Comparison of ENCODE assay signal across 33 cellular contexts in genomic region chr1:171625225-171625624, GRCh38. TPM values are rescaled to one million over a fixed set of nuclear protein-coding genes. Genes with fewer than 3 reads are reported as not detected.
"Had no signal": no experiment of that assay in that cellular context is flagged by ENCODE, and none has a peak within 500 bp of the region (broad histone marks: within the 10 kb centered on the region; RNA-seq: fewer than 3 reads in every experiment).

No MANE protein-coding gene starts in this region.

- H3K27ac ChIP-seq: neutrophil, pancreas, psoas muscle, right lobe of liver, sigmoid colon, thoracic aorta, thyroid gland, tibial nerve, upper lobe of left lung, vagina had no signal

- H3K36me3 ChIP-seq: neutrophil, pancreas, right lobe of liver, sigmoid colon, thoracic aorta, thyroid gland, tibial nerve, upper lobe of left lung, vagina had no signal

- H3K27ac Mint-ChIP-seq: naive thymus-derived CD4-positive, alpha-beta T cell; natural killer cell; nephron; stimulated activated memory B cell treated with anti-CD40 and anti-IgM and Interleukin-4, amounts not matched to agents 10 μg/mL and 1 μg/mL and 100 μg/mL, for 72 hours; stimulated activated naive CD8-positive, alpha-beta T cell treated with anti-CD3 and anti-CD28 coated beads, Interleukin-15, amount 100 ng/mL, for 72 hours had no signal

- H3K4me1 ChIP-seq: pancreas, psoas muscle, right lobe of liver, sigmoid colon, tibial nerve, vagina had no signal

- H3K4me3 ChIP-seq: pancreas, psoas muscle, right lobe of liver, sigmoid colon, thoracic aorta, thyroid gland, tibial nerve, upper lobe of left lung, vagina had no signal

- H3K4me3 Mint-ChIP-seq: naive thymus-derived CD4-positive, alpha-beta T cell; natural killer cell; nephron; neural crest cell; stimulated activated memory B cell treated with anti-CD40 and anti-IgM and Interleukin-4, amounts not matched to agents 10 μg/mL and 1 μg/mL and 100 μg/mL, for 72 hours; stimulated activated naive CD8-positive, alpha-beta T cell treated with anti-CD3 and anti-CD28 coated beads, Interleukin-15, amount 100 ng/mL, for 72 hours had no signal

- H3K36me3 Mint-ChIP-seq: naive thymus-derived CD4-positive, alpha-beta T cell; natural killer cell; stimulated activated memory B cell treated with anti-CD40 and anti-IgM and Interleukin-4, amounts not matched to agents 10 μg/mL and 1 μg/mL and 100 μg/mL, for 72 hours had no signal

- H3K27me3 ChIP-seq: neutrophil, pancreas, right lobe of liver, sigmoid colon, thyroid gland, tibial nerve, upper lobe of left lung, vagina had no signal

- H3K9me3 Mint-ChIP-seq: natural killer cell; stimulated activated memory B cell treated with anti-CD40 and anti-IgM and Interleukin-4, amounts not matched to agents 10 μg/mL and 1 μg/mL and 100 μg/mL, for 72 hours; stimulated activated naive CD8-positive, alpha-beta T cell treated with anti-CD3 and anti-CD28 coated beads, Interleukin-15, amount 100 ng/mL, for 72 hours had no signal

- FAIRE-seq: pancreas, small intestine, urothelium cell line had no signal

- H3K9me3 ChIP-seq: neutrophil, pancreas, psoas muscle, right lobe of liver, sigmoid colon, thoracic aorta, thyroid gland, tibial nerve, upper lobe of left lung, vagina had no signal

- H3K4me1 Mint-ChIP-seq: naive thymus-derived CD4-positive, alpha-beta T cell; natural killer cell; nephron; neural crest cell; stimulated activated memory B cell treated with anti-CD40 and anti-IgM and Interleukin-4, amounts not matched to agents 10 μg/mL and 1 μg/mL and 100 μg/mL, for 72 hours; stimulated activated naive CD8-positive, alpha-beta T cell treated with anti-CD3 and anti-CD28 coated beads, Interleukin-15, amount 100 ng/mL, for 72 hours had no signal

- ATAC-seq: naive thymus-derived CD4-positive, alpha-beta T cell; natural killer cell; pancreas; psoas muscle; right cardiac atrium; right lobe of liver; stimulated activated memory B cell treated with anti-CD40 and anti-IgM and Interleukin-4, amounts not matched to agents 10 μg/mL and 1 μg/mL and 100 μg/mL, for 72 hours; stimulated activated naive CD8-positive, alpha-beta T cell treated with anti-CD3 and anti-CD28 coated beads, Interleukin-15, amount 100 ng/mL, for 72 hours; stimulated activated naive CD8-positive, alpha-beta T cell treated with anti-CD3 and anti-CD28 coated beads, Interleukin-15, Interleukin-2, amounts not matched to agents 100 U/mL and 50 U/mL, for 24 hours had no signal

- DNase-seq: naive thymus-derived CD4-positive, alpha-beta T cell; natural killer cell; nucleus accumbens; pancreas; psoas muscle; right cardiac atrium; right lobe of liver; sigmoid colon; small intestine; stimulated activated CD4-positive, alpha-beta T cell treated with anti-CD3 and anti-CD28 coated beads, Interleukin-15, amount 100 ng/mL, for 24 hours; stimulated activated CD4-positive, alpha-beta T cell treated with anti-CD3 and anti-CD28 coated beads, Interleukin-2, amount 100 ng/mL, for 24 hours; stimulated activated CD4-positive, alpha-beta T cell treated with anti-CD3 and anti-CD28 coated beads, Interleukin-2, amount 100 ng/mL, for 48 hours; stimulated activated CD4-positive, alpha-beta T cell treated with anti-CD3 and anti-CD28 coated beads, Interleukin-4, amount 100 ng/mL, for 4 hours; stimulated activated CD8-positive, alpha-beta memory T cell treated with anti-CD3 and anti-CD28 coated beads, Interleukin-4, amount 100 ng/mL, for 48 hours; stimulated activated naive CD4-positive, alpha-beta T cell; stimulated activated naive CD8-positive, alpha-beta T cell treated with anti-CD3 and anti-CD28 coated beads, Interleukin-15, amount 100 ng/mL, for 72 hours; stimulated activated naive CD8-positive, alpha-beta T cell treated with anti-CD3 and anti-CD28 coated beads, Interleukin-15, Interleukin-2, amounts not matched to agents 100 U/mL and 50 U/mL, for 24 hours; thyroid gland; trophoblast cell; upper lobe of left lung had no signal

RNA-seq across cellular contexts. Expression of gene MYOCOS, which starts 3.2 kb away (rescaled TPM):
- total RNA-seq: natural killer cell, omental fat pad, osteocyte, pancreas, posterior vena cava, right cardiac atrium, right lobe of liver, sigmoid colon, skeletal muscle tissue, thoracic aorta, tibial nerve, upper lobe of left lung, ureter, vagina had no signal
- polyA plus RNA-seq: psoas muscle, sigmoid colon, small intestine had no signal

RNA-seq across cellular contexts. Expression of gene MYOC, which starts 27.3 kb away (rescaled TPM):
- total RNA-seq: naive thymus-derived CD4-positive, alpha-beta T cell; natural killer cell; neural crest cell; osteocyte; right lobe of liver had no signal
- polyA plus RNA-seq: naive thymus-derived CD4-positive, alpha-beta T cell had no signal
